12 cellular contexts compared by ENCODE assay signal in the genomic region with DNA sequence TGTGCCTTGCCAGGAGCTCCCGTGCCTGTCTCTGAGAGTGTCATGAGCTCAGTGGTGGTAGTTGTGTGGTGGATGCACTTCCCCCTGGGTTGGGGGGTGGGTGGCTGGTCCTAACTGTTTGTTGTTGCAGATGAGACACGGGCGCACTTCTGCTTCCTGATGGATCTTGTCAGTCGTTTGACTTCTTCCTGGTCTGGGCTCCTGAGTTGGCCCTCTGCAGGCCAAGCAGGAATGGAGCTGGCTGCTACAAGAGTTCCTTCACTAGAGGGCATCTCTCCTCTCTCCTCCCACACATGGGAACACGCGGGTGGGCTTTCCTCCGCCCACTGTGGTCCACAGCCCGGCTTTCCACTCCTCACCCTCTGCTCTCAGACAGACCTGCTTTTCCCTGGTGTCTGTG.
DNase-seq lines count a peak whose midpoint lies in the region; ATAC-seq and TF ChIP-seq lines count a peak whose summit lies in the region.
"Had no signal": no experiment of that assay in that cellular context is flagged by ENCODE, and none has a peak within 500 bp of the region (broad histone marks: within the 10 kb centered on the region; RNA-seq: fewer than 3 reads in every experiment).

No MANE protein-coding gene starts in this region.

- DNase-seq in CD1c-positive myeloid dendritic cell (ENCODE audit: extremely low spot score) (peak; percentile 61), HT1080 (ENCODE audit: low read depth) (peak; percentile 14), kidney epithelial cell (ENCODE audit: low read depth) (no peak), coronary artery (ENCODE audit: low spot score) (no peak), 8988T (no peak), smooth muscle cell (lab: John Stamatoyannopoulos, UW; ENCODE audit: unreplicated experiment) (no peak)
- DNase-seq: T-helper 9 cell had no signal

- no peaks in the 10 kb centered on the region for H3F3A ChIP-seq in smooth muscle cell (ENCODE audit: low read depth)

- WGBS in smooth muscle cell (ENCODE audit: low lambda C conversion rate): 45% methylated on average over 8 of the region's 8 CpGs

- no peak overlapping the region for H3K27ac ChIP-seq in VCaP
- no peak overlapping the region for H3K27ac ChIP-seq in coronary artery
- no peak overlapping the region for H3K27ac ChIP-seq in smooth muscle cell (ENCODE audit: low read depth)
- H3K27ac ChIP-seq: heart left ventricle, parathyroid adenoma had no signal

- no peaks in the 10 kb centered on the region for H3K4me1 ChIP-seq in smooth muscle cell (ENCODE audit: low read depth)
- H3K4me1 ChIP-seq: parathyroid adenoma had no signal

- no peak overlapping the region for H3K9ac ChIP-seq in smooth muscle cell (ENCODE audit: low read depth)
- H3K9ac ChIP-seq: parathyroid adenoma had no signal

- H3K9me3 ChIP-seq in smooth muscle cell (replicated peaks; ENCODE audit: low read depth): no peaks in the 10 kb centered on the region
- H3K9me3 ChIP-seq: heart left ventricle had no signal

- H2AFZ ChIP-seq in smooth muscle cell (ENCODE audit: low read depth): no peak overlapping the region
- H2AFZ ChIP-seq: parathyroid adenoma had no signal

- H3K27me3 ChIP-seq in kidney epithelial cell (ENCODE audit: control insufficient read depth, insufficient read depth, low read length) (peaks cover 29% of the 10 kb centered on the region), smooth muscle cell (ENCODE audit: low read depth) (peaks cover 16% of the 10 kb centered on the region)

- no peaks in the 10 kb centered on the region for H3K79me2 ChIP-seq in smooth muscle cell (ENCODE audit: low read depth)
- H3K79me2 ChIP-seq: parathyroid adenoma had no signal

- H3K36me3 ChIP-seq in kidney epithelial cell (ENCODE audit: control insufficient read depth, insufficient read depth, low read length): no peaks in the 10 kb centered on the region
- no peaks in the 10 kb centered on the region for H3K36me3 ChIP-seq in smooth muscle cell (ENCODE audit: low read depth)
- H3K36me3 ChIP-seq: heart left ventricle had no signal

- ATAC-seq in GM19463 (IDR thresholded peaks at IDR 0.05; ENCODE audit: unreplicated experiment): no peak
- ATAC-seq: GM12878, heart left ventricle had no signal

- no peaks in the 10 kb centered on the region for H4K20me1 ChIP-seq in smooth muscle cell (ENCODE audit: low read depth)

- TF ChIP-seq CTCF in VCaP (conservative IDR thresholded peaks at IDR 0.05) (peak; percentile 52), kidney epithelial cell (IDR thresholded peaks at IDR 0.05; ENCODE audit: insufficient read depth, low read length, poor library complexity, severe bottlenecking) (peak; percentile 29), coronary artery (IDR thresholded peaks at IDR 0.05) (no peak), smooth muscle cell (IDR thresholded peaks at IDR 0.05; ENCODE audit: borderline replicate concordance, insufficient read depth, poor library complexity, severe bottlenecking) (no peak)

- H3K4me2 ChIP-seq in smooth muscle cell: no peak overlapping the region

- no peak overlapping the region for H3K4me3 ChIP-seq in kidney epithelial cell (ENCODE audit: low read depth, low read length)
- no peak overlapping the region for H3K4me3 ChIP-seq in coronary artery
- no peak overlapping the region for H3K4me3 ChIP-seq in smooth muscle cell
- H3K4me3 ChIP-seq: GM12878, heart left ventricle had no signal

Comparison
In these comparisons a context has a peak if more than half of its experiments do, and no peak if none do; other contexts are left out.
1. DNase-seq: peak in CD1c-positive myeloid dendritic cell (single experiment) and HT1080 (single experiment); none in kidney epithelial cell (single experiment), coronary artery (single experiment), 8988T (single experiment) and smooth muscle cell (single experiment).
2. CTCF ChIP-seq: peak in VCaP (single experiment) and kidney epithelial cell (single experiment); none in coronary artery (single experiment) and smooth muscle cell (single experiment).